Comparison of ENCODE assay signal across 17 cellular contexts in the genomic region with DNA sequence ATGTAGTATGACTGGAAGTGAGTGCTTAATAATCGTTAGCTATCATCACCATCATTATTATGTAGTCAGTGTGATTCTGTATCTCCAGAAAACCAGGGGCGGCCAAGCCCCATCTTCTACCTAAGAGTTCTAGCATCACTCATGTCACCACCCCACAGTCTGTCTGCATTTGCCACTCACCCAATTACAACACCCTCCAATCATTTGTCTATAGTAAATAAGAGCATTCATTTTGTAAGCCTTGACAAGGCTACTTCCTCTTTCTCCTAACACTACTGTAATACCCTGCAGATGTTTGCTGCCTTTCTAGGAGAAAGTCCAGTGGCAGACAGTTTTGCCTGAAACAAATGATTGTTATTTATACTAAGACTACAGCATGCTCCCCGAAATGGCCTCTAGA. TPM values are rescaled to one million over a fixed set of nuclear protein-coding genes. Genes with fewer than 3 reads are reported as not detected.
A peak's percentile ranks its signal among the peaks of the same experiment; 100 is the strongest.
DNase-seq lines count a peak whose midpoint lies in the region; ATAC-seq and TF ChIP-seq lines count a peak whose summit lies in the region.
"Had no signal": no experiment of that assay in that cellular context is flagged by ENCODE, and none has a peak within 500 bp of the region (broad histone marks: within the 10 kb centered on the region; RNA-seq: fewer than 3 reads in every experiment).

No MANE protein-coding gene starts in this region.

- peaks cover 57% of the 10 kb centered on the region for H3K4me1 Mint-ChIP-seq in activated CD4-positive, alpha-beta memory T cell treated with anti-CD3 and anti-CD28 coated beads for 36 hours (ENCODE audit: low read depth)
- peaks cover 43% of the 10 kb centered on the region for H3K4me1 Mint-ChIP-seq in activated CD4-positive, alpha-beta memory T cell treated with anti-CD3 and anti-CD28 coated beads, Interleukin-2, amount 10 ng/mL, durations not matched to agents 7 days and 5 days
- H3K4me1 Mint-ChIP-seq in stimulated activated effector memory CD8-positive, alpha-beta T cell treated with anti-CD3 and anti-CD28 coated beads, Interleukin-12 subunit alpha, Interleukin-12 subunit beta, amount 100 ng/mL, for 72 hours: peaks cover 29% of the 10 kb centered on the region

- H3K27me3 ChIP-seq in testis (no peaks in the 10 kb centered on the region), ovary (no peaks in the 10 kb centered on the region)
- H3K27me3 ChIP-seq: upper lobe of left lung had no signal

- no peaks in the 10 kb centered on the region for H3K27me3 Mint-ChIP-seq in activated CD4-positive, alpha-beta memory T cell treated with anti-CD3 and anti-CD28 coated beads for 36 hours
- H3K27me3 Mint-ChIP-seq in activated CD4-positive, alpha-beta memory T cell treated with anti-CD3 and anti-CD28 coated beads, Interleukin-2, amount 10 ng/mL, durations not matched to agents 7 days and 5 days: no peaks in the 10 kb centered on the region
- H3K27me3 Mint-ChIP-seq: central memory CD8-positive, alpha-beta T cell had no signal

- no peak for TF ChIP-seq EP300 in ovary (IDR thresholded peaks at IDR 0.05)

- H3K4me3 Mint-ChIP-seq in activated CD4-positive, alpha-beta memory T cell treated with anti-CD3 and anti-CD28 coated beads for 36 hours: no peak overlapping the region
- no peak overlapping the region for H3K4me3 Mint-ChIP-seq in activated CD4-positive, alpha-beta memory T cell treated with anti-CD3 and anti-CD28 coated beads, Interleukin-2, amount 10 ng/mL, durations not matched to agents 7 days and 5 days
- H3K4me3 Mint-ChIP-seq in stimulated activated effector memory CD8-positive, alpha-beta T cell treated with anti-CD3 and anti-CD28 coated beads, Interleukin-12 subunit alpha, Interleukin-12 subunit beta, amount 100 ng/mL, for 72 hours: no peak overlapping the region
- H3K4me3 Mint-ChIP-seq: central memory CD8-positive, alpha-beta T cell had no signal

- CTCF ChIA-PET in activated CD4-positive, alpha-beta memory T cell treated with anti-CD3 and anti-CD28 coated beads for 36 hours (lab: Charles Lee): interaction anchor here (0.8 to 1.9 kb wide), 4 partner anchors 15 to 81 kb away, joined by 3 to 6 read pairs (median 4); no protein-coding TSS in a partner anchor
- CTCF ChIA-PET in activated CD4-positive, alpha-beta memory T cell treated with anti-CD3 and anti-CD28 coated beads, Interleukin-2, amount 10 ng/mL, durations not matched to agents 7 days and 5 days (lab: Charles Lee): no interaction called here

- H3K27ac ChIP-seq in testis (no peak overlapping the region), ovary (no peak overlapping the region)
- H3K27ac ChIP-seq: upper lobe of left lung had no signal

- no peaks in the 10 kb centered on the region for H3K36me3 ChIP-seq in testis (ENCODE audit: low read depth, missing control alignments)
- no peaks in the 10 kb centered on the region for H3K36me3 ChIP-seq in ovary
- H3K36me3 ChIP-seq: HAP-1, upper lobe of left lung had no signal

- intact Hi-C loops in activated CD4-positive, alpha-beta memory T cell treated with anti-CD3 and anti-CD28 coated beads for 36 hours (cut with micrococcal nuclease): loop anchor here (10.0 kb wide), 1 partner anchor 182 kb away; the partner anchor contains the start of gene IL2
- intact Hi-C loops in testis (cut with DNase I; ENCODE audit: low total_unique reads) (no loop called here), ovary (cut with DNase I) (no loop called here)

- no peak for DNase-seq in activated CD4-positive, alpha-beta memory T cell treated with anti-CD3 and anti-CD28 coated beads for 36 hours
- DNase-seq in activated CD4-positive, alpha-beta memory T cell treated with anti-CD3 and anti-CD28 coated beads, Interleukin-2, amount 10 ng/mL, durations not matched to agents 7 days and 5 days: no peak
- DNase-seq in NAMALWA (ENCODE audit: low spot score) (peak; percentile 8), testis (no peak), ovary (no peak), HT-29 (ENCODE audit: low spot score) (no peak)
- no peak for DNase-seq in stimulated activated effector memory CD8-positive, alpha-beta T cell treated with anti-CD3 and anti-CD28 coated beads, Interleukin-12 subunit alpha, Interleukin-12 subunit beta, amount 100 ng/mL, for 72 hours (ENCODE audit: low spot score in 2 of 2)
- DNase-seq: mammary epithelial cell, NCI-H1436, NCI-H774, occipital lobe, upper lobe of left lung had no signal

- H3K4me3 ChIP-seq in testis (no peak overlapping the region), ovary (no peak overlapping the region)
- H3K4me3 ChIP-seq: HAP-1, upper lobe of left lung had no signal

- no peak for TF ChIP-seq POLR2A in testis (IDR thresholded peaks at IDR 0.05)
- no peak for TF ChIP-seq POLR2A in ovary (IDR thresholded peaks at IDR 0.05)

- peak; percentile 40 for ATAC-seq in HG02852 (IDR thresholded peaks at IDR 0.05; ENCODE audit: unreplicated experiment)
- peak; percentile 2 for ATAC-seq in stimulated activated effector memory CD8-positive, alpha-beta T cell treated with anti-CD3 and anti-CD28 coated beads, Interleukin-12 subunit alpha, Interleukin-12 subunit beta, amount 100 ng/mL, for 72 hours
- ATAC-seq: activated naive CD4-positive, alpha-beta T cell treated with anti-CD3 and anti-CD28 coated beads, Interleukin-2, amount 50 U/mL, for 72 hours had no signal

- TF ChIP-seq CTCF in testis (IDR thresholded peaks at IDR 0.05): no peak
- TF ChIP-seq CTCF in ovary (IDR thresholded peaks at IDR 0.05): no peak

- peaks cover 3% of the 10 kb centered on the region for H3K36me3 Mint-ChIP-seq in activated CD4-positive, alpha-beta memory T cell treated with anti-CD3 and anti-CD28 coated beads for 36 hours
- H3K36me3 Mint-ChIP-seq in activated CD4-positive, alpha-beta memory T cell treated with anti-CD3 and anti-CD28 coated beads, Interleukin-2, amount 10 ng/mL, durations not matched to agents 7 days and 5 days (ENCODE audit: low read depth): no peaks in the 10 kb centered on the region
- no peaks in the 10 kb centered on the region for H3K36me3 Mint-ChIP-seq in stimulated activated effector memory CD8-positive, alpha-beta T cell treated with anti-CD3 and anti-CD28 coated beads, Interleukin-12 subunit alpha, Interleukin-12 subunit beta, amount 100 ng/mL, for 72 hours

- POLR2A ChIA-PET in activated CD4-positive, alpha-beta memory T cell treated with anti-CD3 and anti-CD28 coated beads for 36 hours (lab: Charles Lee): interaction anchor here (1.3 kb wide), 1 partner anchor 17 kb away, joined by 4 read pairs; no protein-coding TSS in a partner anchor
- POLR2A ChIA-PET in activated CD4-positive, alpha-beta memory T cell treated with anti-CD3 and anti-CD28 coated beads, Interleukin-2, amount 10 ng/mL, durations not matched to agents 7 days and 5 days (lab: Charles Lee): no interaction called here

- no peaks in the 10 kb centered on the region for H3K9me3 ChIP-seq in testis
- H3K9me3 ChIP-seq in ovary: no peaks in the 10 kb centered on the region
- H3K9me3 ChIP-seq: HAP-1, upper lobe of left lung had no signal

- H3K4me1 ChIP-seq in testis (no peaks in the 10 kb centered on the region), ovary (ENCODE audit: insufficient read depth) (no peaks in the 10 kb centered on the region)
- H3K4me1 ChIP-seq: upper lobe of left lung had no signal

- H3K27ac Mint-ChIP-seq in activated CD4-positive, alpha-beta memory T cell treated with anti-CD3 and anti-CD28 coated beads for 36 hours: peak overlapping the region; percentile 42
- no peak overlapping the region for H3K27ac Mint-ChIP-seq in activated CD4-positive, alpha-beta memory T cell treated with anti-CD3 and anti-CD28 coated beads, Interleukin-2, amount 10 ng/mL, durations not matched to agents 7 days and 5 days
- no peak overlapping the region for H3K27ac Mint-ChIP-seq in stimulated activated effector memory CD8-positive, alpha-beta T cell treated with anti-CD3 and anti-CD28 coated beads, Interleukin-12 subunit alpha, Interleukin-12 subunit beta, amount 100 ng/mL, for 72 hours
- H3K27ac Mint-ChIP-seq: activated naive CD4-positive, alpha-beta T cell treated with anti-CD3 and anti-CD28 coated beads, Interleukin-2, amount 50 U/mL, for 72 hours had no signal

- H3K9me3 Mint-ChIP-seq in activated CD4-positive, alpha-beta memory T cell treated with anti-CD3 and anti-CD28 coated beads for 36 hours: peaks cover 3% of the 10 kb centered on the region
- no peaks in the 10 kb centered on the region for H3K9me3 Mint-ChIP-seq in activated CD4-positive, alpha-beta memory T cell treated with anti-CD3 and anti-CD28 coated beads, Interleukin-2, amount 10 ng/mL, durations not matched to agents 7 days and 5 days
- peaks cover 2% of the 10 kb centered on the region for H3K9me3 Mint-ChIP-seq in stimulated activated effector memory CD8-positive, alpha-beta T cell treated with anti-CD3 and anti-CD28 coated beads, Interleukin-12 subunit alpha, Interleukin-12 subunit beta, amount 100 ng/mL, for 72 hours
- H3K9me3 Mint-ChIP-seq: central memory CD8-positive, alpha-beta T cell had no signal

- WGBS in testis, 2 donors: 78 to 90% methylated on average over 3 of the region's 3 CpGs
- 81 to 90% (median 86%) methylated on average over 3 of the region's 3 CpGs for WGBS in ovary, 3 donors

RNA-seq across cellular contexts. Expression of gene IL21, which starts 15.8 kb away (rescaled TPM):
- 10 to 100 TPM; 65.1 to 67.0 TPM for total RNA-seq in activated CD4-positive, alpha-beta memory T cell treated with anti-CD3 and anti-CD28 coated beads for 36 hours
- 1 to 10 TPM; 2.8 to 3.1 TPM for total RNA-seq in activated CD4-positive, alpha-beta memory T cell treated with anti-CD3 and anti-CD28 coated beads, Interleukin-2, amount 10 ng/mL, durations not matched to agents 7 days and 5 days
- not detected for total RNA-seq in testis
- 1.3 TPM for polyA plus RNA-seq in testis (ENCODE audit: insufficient read depth, low read depth, low replicate concordance)
- under 1 TPM in 1 of 7 donors, not detected in 6; 0.31 TPM for total RNA-seq in ovary
- polyA plus RNA-seq in ovary: not detected
- not detected in 2 replicates for total RNA-seq in HT-29 (2014; rRNA removed; shearing (Covaris generic))
- total RNA-seq: mammary epithelial cell, occipital lobe, upper lobe of left lung had no signal
- polyA plus RNA-seq: esophagus, mammary epithelial cell had no signal

Comparison
In these comparisons a context has a peak if more than half of its experiments do, and no peak if none do; other contexts are left out.
1. RNA of gene IL21, which starts 15.8 kb away (total RNA-seq): 65.1 to 67.0 TPM in activated CD4-positive, alpha-beta memory T cell treated with anti-CD3 and anti-CD28 coated beads for 36 hours; 2.8 to 3.1 TPM in activated CD4-positive, alpha-beta memory T cell treated with anti-CD3 and anti-CD28 coated beads, Interleukin-2, amount 10 ng/mL, durations not matched to agents 7 days and 5 days, not detected in testis, 0.31 TPM in ovary and not detected in HT-29; every median in the first group is over 10 times any median in the second.